In the genomic region with DNA sequence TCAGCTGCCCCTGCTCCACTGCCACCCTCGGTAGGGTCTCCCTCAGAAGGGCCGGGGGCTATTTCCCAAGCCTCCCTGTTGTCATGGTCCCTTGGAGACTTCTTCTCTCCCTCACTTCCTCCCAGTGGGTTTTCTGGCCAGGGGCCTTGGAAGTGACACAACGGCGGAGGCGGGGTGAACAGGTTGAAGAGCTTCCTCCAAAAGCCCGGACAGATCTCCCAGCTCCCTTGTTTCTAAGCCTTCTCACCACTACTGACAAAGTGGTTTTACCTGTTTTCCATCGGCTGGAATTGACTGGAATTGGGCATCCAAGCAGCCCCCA, we compare ENCODE assay signal across 2 cellular contexts.
TF ChIP-seq lines count a peak whose summit lies in the region.

No MANE protein-coding gene starts in this region.

TF ChIP-seq in IMR-90, 13 proteins besides CTCF, POLR2A, EP300 and RAD21 (continued from another document):
- no peak for TF ChIP-seq RFX5 (IDR thresholded peaks at IDR 0.05; ENCODE audit: low read depth, low read length)
- no peak for TF ChIP-seq SMC3 (IDR thresholded peaks at IDR 0.05; ENCODE audit: low read depth, low read length)
- no peak for TF ChIP-seq MAZ (IDR thresholded peaks at IDR 0.05; ENCODE audit: borderline replicate concordance, low read depth, low read length)
- TF ChIP-seq BHLHE40 (IDR thresholded peaks at IDR 0.05; ENCODE audit: low read depth, low read length), result no peak
- TF ChIP-seq CEBPB (IDR thresholded peaks at IDR 0.05; ENCODE audit: low read depth, low read length), result no peak
- no peak for TF ChIP-seq CHD1 (IDR thresholded peaks at IDR 0.05; ENCODE audit: low read depth, low read length)
- no peak for TF ChIP-seq USF2 (IDR thresholded peaks at IDR 0.05; ENCODE audit: low read depth, low read length)

TF ChIP-seq in WTC11, 78 proteins besides CTCF, POLR2A, EP300 and RAD21 (continued from another document):
- TF ChIP-seq AFF4 (CRISPR knock-in tag; IDR thresholded peaks at IDR 0.05; ENCODE audit: borderline replicate concordance) (no peak), MXD4 (CRISPR knock-in tag; IDR thresholded peaks at IDR 0.05; ENCODE audit: borderline replicate concordance) (no peak), ZNF121 (CRISPR knock-in tag; IDR thresholded peaks at IDR 0.05) (no peak), SOX15 (CRISPR knock-in tag; IDR thresholded peaks at IDR 0.05) (no peak), ESRRA (CRISPR knock-in tag; IDR thresholded peaks at IDR 0.05; ENCODE audit: borderline replicate concordance) (no peak), E2F5 (CRISPR knock-in tag; IDR thresholded peaks at IDR 0.05) (no peak), ZNF396 (CRISPR knock-in tag; IDR thresholded peaks at IDR 0.05; ENCODE audit: borderline replicate concordance) (no peak), RORB (CRISPR knock-in tag; IDR thresholded peaks at IDR 0.05) (no peak), E2F1 (CRISPR knock-in tag; IDR thresholded peaks at IDR 0.05) (no peak)
